Comparison of ENCODE assay signal across 1 cellular context in the genomic region with DNA sequence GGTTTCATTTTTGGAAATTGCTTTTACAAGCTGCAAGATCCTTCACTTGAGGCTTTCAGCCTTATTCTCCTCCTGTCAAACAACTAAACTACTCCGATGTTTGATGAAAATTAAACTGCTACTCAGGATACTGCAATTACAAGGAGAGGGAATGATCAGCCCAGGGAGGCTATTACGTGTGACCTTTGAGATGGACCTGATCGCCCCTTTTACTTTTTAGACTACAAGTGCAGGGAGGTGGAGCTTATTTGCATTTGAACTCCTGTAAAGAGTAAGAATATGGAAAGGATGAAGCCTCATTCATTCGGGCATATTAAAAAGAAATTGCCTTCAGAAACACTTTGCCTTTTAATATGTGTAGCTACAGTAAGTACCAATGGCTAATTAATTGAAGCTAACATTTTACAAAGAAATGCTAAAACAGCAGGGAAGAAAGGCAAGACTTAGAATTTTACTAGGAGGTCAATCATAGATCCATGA.
TF ChIP-seq lines count a peak whose summit lies in the region.

No MANE protein-coding gene starts in this region.

TF ChIP-seq in WTC11, 78 proteins besides CTCF, POLR2A, EP300 and RAD21 (continued from another document):
- TF ChIP-seq, protein P1, sequence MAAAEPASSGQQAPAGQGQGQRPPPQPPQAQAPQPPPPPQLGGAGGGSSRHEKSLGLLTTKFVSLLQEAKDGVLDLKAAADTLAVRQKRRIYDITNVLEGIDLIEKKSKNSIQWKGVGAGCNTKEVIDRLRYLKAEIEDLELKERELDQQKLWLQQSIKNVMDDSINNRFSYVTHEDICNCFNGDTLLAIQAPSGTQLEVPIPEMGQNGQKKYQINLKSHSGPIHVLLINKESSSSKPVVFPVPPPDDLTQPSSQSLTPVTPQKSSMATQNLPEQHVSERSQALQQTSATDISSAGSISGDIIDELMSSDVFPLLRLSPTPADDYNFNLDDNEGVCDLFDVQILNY (CRISPR knock-in tag; IDR thresholded peaks at IDR 0.05): no peak
- TF ChIP-seq ATF2 (CRISPR knock-in tag; IDR thresholded peaks at IDR 0.05; ENCODE audit: borderline replicate concordance, low read depth) (no peak), NR1H2 (CRISPR knock-in tag; IDR thresholded peaks at IDR 0.05) (no peak), ZNF317 (CRISPR knock-in tag; IDR thresholded peaks at IDR 0.05; ENCODE audit: borderline replicate concordance, low read depth) (no peak), IRF2 (CRISPR knock-in tag; IDR thresholded peaks at IDR 0.05; ENCODE audit: borderline replicate concordance, low read depth) (no peak), USF1 (CRISPR knock-in tag; IDR thresholded peaks at IDR 0.05) (no peak), ATF1 (CRISPR knock-in tag; IDR thresholded peaks at IDR 0.05) (no peak), FOXK1 (CRISPR knock-in tag; IDR thresholded peaks at IDR 0.05) (no peak)
- TF ChIP-seq, protein P2, sequence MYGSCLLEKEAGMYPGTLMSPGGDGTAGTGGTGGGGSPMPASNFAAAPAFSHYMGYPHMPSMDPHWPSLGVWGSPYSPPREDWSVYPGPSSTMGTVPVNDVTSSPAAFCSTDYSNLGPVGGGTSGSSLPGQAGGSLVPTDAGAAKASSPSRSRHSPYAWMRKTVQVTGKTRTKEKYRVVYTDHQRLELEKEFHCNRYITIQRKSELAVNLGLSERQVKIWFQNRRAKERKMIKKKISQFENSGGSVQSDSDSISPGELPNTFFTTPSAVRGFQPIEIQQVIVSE (CRISPR knock-in tag; IDR thresholded peaks at IDR 0.05; ENCODE audit: borderline replicate concordance): no peak
- TF ChIP-seq, protein P3, sequence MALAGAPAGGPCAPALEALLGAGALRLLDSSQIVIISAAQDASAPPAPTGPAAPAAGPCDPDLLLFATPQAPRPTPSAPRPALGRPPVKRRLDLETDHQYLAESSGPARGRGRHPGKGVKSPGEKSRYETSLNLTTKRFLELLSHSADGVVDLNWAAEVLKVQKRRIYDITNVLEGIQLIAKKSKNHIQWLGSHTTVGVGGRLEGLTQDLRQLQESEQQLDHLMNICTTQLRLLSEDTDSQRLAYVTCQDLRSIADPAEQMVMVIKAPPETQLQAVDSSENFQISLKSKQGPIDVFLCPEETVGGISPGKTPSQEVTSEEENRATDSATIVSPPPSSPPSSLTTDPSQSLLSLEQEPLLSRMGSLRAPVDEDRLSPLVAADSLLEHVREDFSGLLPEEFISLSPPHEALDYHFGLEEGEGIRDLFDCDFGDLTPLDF (CRISPR knock-in tag; IDR thresholded peaks at IDR 0.05): no peak
- TF ChIP-seq, protein P4, sequence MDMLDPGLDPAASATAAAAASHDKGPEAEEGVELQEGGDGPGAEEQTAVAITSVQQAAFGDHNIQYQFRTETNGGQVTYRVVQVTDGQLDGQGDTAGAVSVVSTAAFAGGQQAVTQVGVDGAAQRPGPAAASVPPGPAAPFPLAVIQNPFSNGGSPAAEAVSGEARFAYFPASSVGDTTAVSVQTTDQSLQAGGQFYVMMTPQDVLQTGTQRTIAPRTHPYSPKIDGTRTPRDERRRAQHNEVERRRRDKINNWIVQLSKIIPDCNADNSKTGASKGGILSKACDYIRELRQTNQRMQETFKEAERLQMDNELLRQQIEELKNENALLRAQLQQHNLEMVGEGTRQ (CRISPR knock-in tag; IDR thresholded peaks at IDR 0.05): no peak
